In the genomic region with DNA sequence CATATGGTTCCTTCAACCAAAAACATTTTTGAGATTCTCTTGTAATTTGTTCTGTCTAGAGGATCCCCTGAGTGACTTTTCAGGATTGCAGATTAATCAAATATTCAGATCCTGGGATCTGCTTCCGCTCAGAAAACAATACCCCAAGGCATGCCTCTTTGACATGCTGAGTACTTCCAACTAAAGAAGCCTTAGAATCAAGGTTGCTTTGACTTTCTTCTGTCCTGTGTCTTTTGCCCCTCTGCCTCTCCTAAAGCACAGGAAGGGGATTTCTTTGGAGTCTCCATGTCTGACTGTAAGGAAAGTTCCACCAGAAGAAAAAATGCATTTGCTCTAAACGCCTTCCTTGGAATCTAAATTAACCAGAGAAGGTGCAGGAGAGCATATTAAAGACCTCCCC, we compare ENCODE assay signal across 29 cellular contexts.
"Had no signal": no experiment of that assay in that cellular context is flagged by ENCODE, and none has a peak within 500 bp of the region (broad histone marks: within the 10 kb centered on the region; RNA-seq: fewer than 3 reads in every experiment).

No MANE protein-coding gene starts in this region.

- H3K27ac Mint-ChIP-seq: activated CD4-positive, alpha-beta T cell treated with anti-CD3 and anti-CD28 coated beads, Interleukin-2, amount 10 ng/mL, durations not matched to agents 24 days and 14 days; activated naive CD4-positive, alpha-beta T cell treated with anti-CD3 and anti-CD28 coated beads, Interleukin-2, amount 50 U/mL, for 72 hours; activated naive CD8-positive, alpha-beta T cell treated with anti-CD3 and anti-CD28 coated beads, Interleukin-2, amount 50 U/mL, for 24 hours; T-helper 1 cell treated with Interleukin-12 subunit alpha and Interleukin-12 subunit beta and Interleukin-4 antibody, amounts not matched to agents 30 μg/mL and 1 μg/mL, for 36 hours had no signal

- H3K36me3 Mint-ChIP-seq: activated naive CD4-positive, alpha-beta T cell treated with anti-CD3 and anti-CD28 coated beads, Interleukin-2, amount 50 U/mL, for 72 hours had no signal

- H3K4me1 Mint-ChIP-seq: activated CD4-positive, alpha-beta T cell treated with anti-CD3 and anti-CD28 coated beads, Interleukin-2, amount 10 ng/mL, durations not matched to agents 24 days and 14 days; activated naive CD8-positive, alpha-beta T cell treated with anti-CD3 and anti-CD28 coated beads, Interleukin-2, amount 50 U/mL, for 24 hours; central memory CD8-positive, alpha-beta T cell had no signal

- H3K9me3 ChIP-seq: ascending aorta, body of pancreas had no signal

- ATAC-seq: activated naive CD4-positive, alpha-beta T cell treated with anti-CD3 and anti-CD28 coated beads, Interleukin-2, amount 50 U/mL, for 72 hours; activated naive CD8-positive, alpha-beta T cell treated with anti-CD3 and anti-CD28 coated beads, Interleukin-2, amount 50 U/mL, for 24 hours; activated T-cell treated with anti-CD3 and anti-CD28 coated beads, Interleukin-2, amount 50 U/mL, for 4 hours; body of pancreas; Panc1; Right ventricle myocardium inferior had no signal

- H3K4me3 Mint-ChIP-seq: activated CD4-positive, alpha-beta T cell treated with anti-CD3 and anti-CD28 coated beads, Interleukin-2, amount 10 ng/mL, durations not matched to agents 24 days and 14 days; activated naive CD8-positive, alpha-beta T cell treated with anti-CD3 and anti-CD28 coated beads, Interleukin-2, amount 50 U/mL, for 24 hours; activated T-cell treated with anti-CD3 and anti-CD28 coated beads, Interleukin-2, amount 50 U/mL, for 4 hours; central memory CD8-positive, alpha-beta T cell; T-helper 1 cell treated with Interleukin-12 subunit alpha and Interleukin-12 subunit beta and Interleukin-4 antibody, amounts not matched to agents 30 μg/mL and 1 μg/mL, for 36 hours had no signal

- H3K27ac ChIP-seq: ascending aorta, body of pancreas, KMS-11 had no signal

- H3K36me3 ChIP-seq: ascending aorta had no signal

- H3K4me1 ChIP-seq: ascending aorta, body of pancreas had no signal

- H3K4me2 ChIP-seq: KMS-11 had no signal

- H3K4me3 ChIP-seq: ascending aorta, body of pancreas had no signal

- H3K27me3 Mint-ChIP-seq: activated CD4-positive, alpha-beta T cell treated with anti-CD3 and anti-CD28 coated beads, Interleukin-2, amount 10 ng/mL, durations not matched to agents 24 days and 14 days; activated naive CD8-positive, alpha-beta T cell treated with anti-CD3 and anti-CD28 coated beads, Interleukin-2, amount 50 U/mL, for 24 hours; central memory CD8-positive, alpha-beta T cell had no signal

- DNase-seq: activated CD4-positive, alpha-beta T cell treated with anti-CD3 and anti-CD28 coated beads, Interleukin-2, amount 10 ng/mL, durations not matched to agents 24 days and 14 days; activated CD4-positive, alpha-beta T cell treated with anti-CD3 and anti-CD28 coated beads, Interleukin-2, amount 50 U/mL, for 48 hours; activated CD4-positive, CD25-positive, alpha-beta regulatory T cell treated with anti-CD3 and anti-CD28 coated beads, Interleukin-2, amount 50 U/mL, for 72 hours; activated effector memory CD4-positive, alpha-beta T cell treated with anti-CD3 and anti-CD28 coated beads, Interleukin-2, amount 50 U/mL, for 16 hours; activated naive CD4-positive, alpha-beta T cell treated with Interleukin-2 at 50 U/mL for 16 hours; activated naive CD8-positive, alpha-beta T cell treated with anti-CD3 and anti-CD28 coated beads, Interleukin-2, amount 50 U/mL, for 24 hours; activated T-cell treated with anti-CD3 and anti-CD28 coated beads, Interleukin-2, amount 50 U/mL, for 4 hours; amniotic stem cell; body of pancreas; MV-4-11; NCI-H1092 treated with DMSO at 0.1 percent for 48 hours; NCI-H1417 treated with DMSO at 0.1 percent for 48 hours; NCI-H1694; NCI-H2029; NCI-H2107; NCI-H2171 treated with DMSO at 0.1 percent for 48 hours; NCI-H345; NCI-H510A; NCI-H526 treated with DMSO at 0.1 percent for 48 hours; NCI-H82; OCI-M1; RPMI8226 had no signal

- H3K9ac ChIP-seq: KMS-11 had no signal

- H3K27me3 ChIP-seq: ascending aorta, body of pancreas had no signal

- H3K9me3 Mint-ChIP-seq: activated CD4-positive, alpha-beta T cell treated with anti-CD3 and anti-CD28 coated beads, Interleukin-2, amount 10 ng/mL, durations not matched to agents 24 days and 14 days; activated naive CD4-positive, alpha-beta T cell treated with anti-CD3 and anti-CD28 coated beads, Interleukin-2, amount 50 U/mL, for 72 hours; activated naive CD8-positive, alpha-beta T cell treated with anti-CD3 and anti-CD28 coated beads, Interleukin-2, amount 50 U/mL, for 24 hours; activated T-cell treated with anti-CD3 and anti-CD28 coated beads, Interleukin-2, amount 50 U/mL, for 4 hours; T-helper 1 cell treated with Interleukin-12 subunit alpha and Interleukin-12 subunit beta and Interleukin-4 antibody, amounts not matched to agents 30 μg/mL and 1 μg/mL, for 36 hours had no signal
